ENCODE assay signal across 17 cellular contexts in the genomic region with DNA sequence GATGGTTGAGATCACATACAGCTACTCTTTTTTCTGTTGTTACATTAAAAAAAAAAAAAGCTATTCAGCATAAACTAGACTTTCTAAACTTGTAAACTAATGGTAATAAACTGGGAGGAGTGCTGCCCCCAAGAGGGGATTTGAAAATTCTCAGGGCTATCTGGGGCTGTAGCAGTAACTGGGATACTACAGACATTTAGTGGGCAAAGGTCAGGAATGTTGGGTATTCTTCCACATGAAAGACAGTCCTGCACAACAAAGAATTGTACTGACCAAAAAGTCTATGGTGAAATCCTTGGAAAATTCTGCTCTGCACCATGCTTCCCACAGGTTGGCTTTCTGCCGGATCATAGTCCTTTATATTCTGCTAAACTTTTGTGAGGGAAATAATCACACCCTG.
DNase-seq lines count a peak whose midpoint lies in the region; ATAC-seq and TF ChIP-seq lines count a peak whose summit lies in the region.
"Had no signal": no experiment of that assay in that cellular context is flagged by ENCODE, and none has a peak within 500 bp of the region (broad histone marks: within the 10 kb centered on the region; RNA-seq: fewer than 3 reads in every experiment).

No MANE protein-coding gene starts in this region.

- intact Hi-C loops in left cardiac atrium (cut with DNase I), result no loop called here
- intact Hi-C loops in activated CD4-positive, alpha-beta memory T cell treated with anti-CD3 and anti-CD28 coated beads for 36 hours (cut with micrococcal nuclease), result no loop called here

- peak in 1 of 2 donors; percentile 23 for DNase-seq in cardiac muscle cell (ENCODE audit: low read depth in 1 of 2, low spot score in 1 of 2)
- no peak for DNase-seq in left cardiac atrium
- DNase-seq in amniotic epithelial cell (ENCODE audit: low read depth), result peak; percentile 11
- DNase-seq in iPS DF 19.7 (ENCODE audit: low read depth, low spot score), result peak; percentile 9
- DNase-seq in superior temporal gyrus (ENCODE audit: extremely low spot score), result peak; percentile 37
- no peak for DNase-seq in NCI-H526 treated with DMSO at 0.1 percent for 48 hours (lab: John Stamatoyannopoulos, UW)
- DNase-seq in activated CD4-positive, alpha-beta memory T cell treated with anti-CD3 and anti-CD28 coated beads for 36 hours, result no peak
- DNase-seq in stimulated activated CD4-positive, alpha-beta T cell treated with anti-CD3 and anti-CD28 coated beads, Interleukin-4, amount 100 ng/mL, for 4 hours, result no peak
- DNase-seq: ACHN; activated CD4-positive, alpha-beta T cell treated with anti-CD3 and anti-CD28 coated beads for 1 hour; activated T-cell treated with anti-CD3 and anti-CD28 coated beads, Interleukin-2, amount 50 U/mL, for 48 hours; NCI-H146; NCI-H748 treated with DMSO at 0.1 percent for 48 hours; spleen; transverse colon had no signal

- no peaks in the 10 kb centered on the region for H3K27me3 ChIP-seq in cardiac muscle cell
- H3K27me3 ChIP-seq: spleen, transverse colon had no signal

- no peak for ATAC-seq in left cardiac atrium

- H3K4me3 Mint-ChIP-seq in activated CD4-positive, alpha-beta memory T cell treated with anti-CD3 and anti-CD28 coated beads for 36 hours, result no peak overlapping the region
- H3K4me3 Mint-ChIP-seq: nephron had no signal

- H3K4me1 Mint-ChIP-seq in activated CD4-positive, alpha-beta memory T cell treated with anti-CD3 and anti-CD28 coated beads for 36 hours (ENCODE audit: low read depth), result no peaks in the 10 kb centered on the region
- H3K4me1 Mint-ChIP-seq: nephron had no signal

- H3K27ac ChIP-seq in cardiac muscle cell, result no peak overlapping the region
- H3K27ac ChIP-seq: spleen, transverse colon had no signal

- POLR2A ChIA-PET in activated CD4-positive, alpha-beta memory T cell treated with anti-CD3 and anti-CD28 coated beads for 36 hours (lab: Charles Lee), result no interaction called here

- no peaks in the 10 kb centered on the region for H3K4me1 ChIP-seq in cardiac muscle cell (ENCODE audit: low read depth)
- H3K4me1 ChIP-seq: HAP-1, spleen, transverse colon had no signal

- H3K9me3 Mint-ChIP-seq in activated CD4-positive, alpha-beta memory T cell treated with anti-CD3 and anti-CD28 coated beads for 36 hours, result peaks cover 23% of the 10 kb centered on the region

- CTCF ChIA-PET in activated CD4-positive, alpha-beta memory T cell treated with anti-CD3 and anti-CD28 coated beads for 36 hours (lab: Charles Lee), result interaction anchor here (1.6 kb wide), 1 partner anchor 15 kb away, joined by 3 read pairs; no protein-coding TSS in a partner anchor

- TF ChIP-seq CTCF in cardiac muscle cell (IDR thresholded peaks at IDR 0.05; ENCODE audit: low read depth, low read length), result peak; percentile 27

- H3K9me3 ChIP-seq in cardiac muscle cell (ENCODE audit: low read depth), result no peaks in the 10 kb centered on the region
- H3K9me3 ChIP-seq: HAP-1 had no signal

- no peak overlapping the region for H3K4me3 ChIP-seq in cardiac muscle cell
- H3K4me3 ChIP-seq: HAP-1, spleen, transverse colon had no signal

- H3K36me3 Mint-ChIP-seq in activated CD4-positive, alpha-beta memory T cell treated with anti-CD3 and anti-CD28 coated beads for 36 hours, result no peaks in the 10 kb centered on the region

- H3K27ac Mint-ChIP-seq in activated CD4-positive, alpha-beta memory T cell treated with anti-CD3 and anti-CD28 coated beads for 36 hours, result no peak overlapping the region
- H3K27ac Mint-ChIP-seq: nephron had no signal

- no peaks in the 10 kb centered on the region for H3K36me3 ChIP-seq in cardiac muscle cell
- H3K36me3 ChIP-seq: HAP-1, spleen, transverse colon had no signal

- H3K27me3 Mint-ChIP-seq in activated CD4-positive, alpha-beta memory T cell treated with anti-CD3 and anti-CD28 coated beads for 36 hours, result peaks cover 1% of the 10 kb centered on the region

Comparison
In these comparisons a context has a peak if more than half of its experiments do, and no peak if none do; other contexts are left out.
1. DNase-seq: peak in amniotic epithelial cell (single experiment), iPS DF 19.7 (single experiment) and superior temporal gyrus (single experiment); none in left cardiac atrium (single experiment), NCI-H526 treated with DMSO at 0.1 percent for 48 hours (single experiment), activated CD4-positive, alpha-beta memory T cell treated with anti-CD3 and anti-CD28 coated beads for 36 hours (single experiment) and stimulated activated CD4-positive, alpha-beta T cell treated with anti-CD3 and anti-CD28 coated beads, Interleukin-4, amount 100 ng/mL, for 4 hours (0 of 2).